In genomic region chr20:45925821-45926506, GRCh38 we compare ENCODE assay signal across 18 cellular contexts.
"Had no signal": no experiment of that assay in that cellular context is flagged by ENCODE, and none has a peak within 500 bp of the region (broad histone marks: within the 10 kb centered on the region; RNA-seq: fewer than 3 reads in every experiment).

No MANE protein-coding gene starts in this region.

- H3K4me3 ChIP-seq: colonic mucosa, lung, prostate gland had no signal

- H3K9me3 Mint-ChIP-seq: activated CD4-positive, alpha-beta memory T cell treated with anti-CD3 and anti-CD28 coated beads, Interleukin-2, amount 10 ng/mL, durations not matched to agents 7 days and 5 days; activated naive CD4-positive, alpha-beta T cell treated with anti-CD3 and anti-CD28 coated beads, Interleukin-2, amount 50 U/mL, for 72 hours; activated T-cell treated with anti-CD3 and anti-CD28 coated beads, Interleukin-2, amount 50 U/mL, for 4 hours; naive thymus-derived CD4-positive, alpha-beta T cell; stimulated activated naive CD8-positive, alpha-beta T cell treated with anti-CD3 and anti-CD28 coated beads, Interleukin-15, Interleukin-2, amounts not matched to agents 100 ng/mL and 50 ng/mL, for 24 hours had no signal

- H3K27ac Mint-ChIP-seq: activated CD4-positive, alpha-beta memory T cell treated with anti-CD3 and anti-CD28 coated beads, Interleukin-2, amount 10 ng/mL, durations not matched to agents 7 days and 5 days; activated naive CD4-positive, alpha-beta T cell treated with anti-CD3 and anti-CD28 coated beads, Interleukin-2, amount 50 U/mL, for 72 hours; stimulated activated naive CD8-positive, alpha-beta T cell treated with anti-CD3 and anti-CD28 coated beads, Interleukin-15, Interleukin-2, amounts not matched to agents 100 ng/mL and 50 ng/mL, for 24 hours had no signal

- H3K36me3 Mint-ChIP-seq: activated naive CD4-positive, alpha-beta T cell treated with anti-CD3 and anti-CD28 coated beads, Interleukin-2, amount 50 U/mL, for 72 hours; naive thymus-derived CD4-positive, alpha-beta T cell had no signal

- H3K27ac ChIP-seq: colonic mucosa, foreskin keratinocyte, prostate gland, VCaP had no signal

- DNase-seq: activated CD4-positive, alpha-beta memory T cell treated with anti-CD3 and anti-CD28 coated beads, Interleukin-2, amount 10 ng/mL, durations not matched to agents 7 days and 5 days; activated CD4-positive, alpha-beta T cell treated with anti-CD3 and anti-CD28 coated beads for 4 hours; activated effector memory CD4-positive, alpha-beta T cell treated with anti-CD3 and anti-CD28 coated beads, Interleukin-2, amount 50 U/mL, for 16 hours; activated T-cell treated with anti-CD3 and anti-CD28 coated beads, Interleukin-2, amount 50 U/mL, for 4 hours; amniotic stem cell; caudate nucleus; colonic mucosa; effector CD8-positive, alpha-beta T cell; foreskin keratinocyte; glutamatergic neuron; kidney glomerular epithelial cell; naive thymus-derived CD4-positive, alpha-beta T cell; nucleus accumbens had no signal

- H3K36me3 ChIP-seq: colonic mucosa, prostate gland had no signal

- H3K27me3 ChIP-seq: colonic mucosa had no signal

- H3K4me3 Mint-ChIP-seq: activated CD4-positive, alpha-beta memory T cell treated with anti-CD3 and anti-CD28 coated beads, Interleukin-2, amount 10 ng/mL, durations not matched to agents 7 days and 5 days; activated T-cell treated with anti-CD3 and anti-CD28 coated beads, Interleukin-2, amount 50 U/mL, for 4 hours; naive thymus-derived CD4-positive, alpha-beta T cell; stimulated activated naive CD8-positive, alpha-beta T cell treated with anti-CD3 and anti-CD28 coated beads, Interleukin-15, Interleukin-2, amounts not matched to agents 100 ng/mL and 50 ng/mL, for 24 hours had no signal

- H3K9me3 ChIP-seq: colonic mucosa, prostate gland had no signal

- ATAC-seq: activated naive CD4-positive, alpha-beta T cell treated with anti-CD3 and anti-CD28 coated beads, Interleukin-2, amount 50 U/mL, for 72 hours; activated T-cell treated with anti-CD3 and anti-CD28 coated beads, Interleukin-2, amount 50 U/mL, for 4 hours; foreskin keratinocyte; naive thymus-derived CD4-positive, alpha-beta T cell had no signal

- H3K4me1 ChIP-seq: colonic mucosa, foreskin keratinocyte, prostate gland had no signal
